ENCODE assay signal across 1 cellular context in genomic region chr19:58002384-58003152, GRCh38.
TF ChIP-seq lines count a peak whose summit lies in the region.

TSS of gene ZNF606 (minus strand) at chr19:58002820. CDS start at chr19:58001319, 1,501 bp downstream.

TF ChIP-seq in HepG2, 621 proteins besides CTCF, POLR2A, EP300 and RAD21 (continued from another document and continues in another):
- no peak for TF ChIP-seq AHDC1 (CRISPR knock-in tag; IDR thresholded peaks at IDR 0.05; ENCODE audit: borderline replicate concordance)
- no peak for TF ChIP-seq CENPX (CRISPR knock-in tag; IDR thresholded peaks at IDR 0.05)
- TF ChIP-seq PHF20 (CRISPR knock-in tag; IDR thresholded peaks at IDR 0.05), result peak; percentile 86
- no peak for TF ChIP-seq MAFG (CRISPR knock-in tag; IDR thresholded peaks at IDR 0.05)
- no peak for TF ChIP-seq FOXJ3 (CRISPR knock-in tag; IDR thresholded peaks at IDR 0.05; ENCODE audit: borderline replicate concordance)
- TF ChIP-seq ZNF33A (CRISPR knock-in tag; IDR thresholded peaks at IDR 0.05; ENCODE audit: borderline replicate concordance), result no peak
- peak; percentile 99 for TF ChIP-seq ZFX (CRISPR knock-in tag; IDR thresholded peaks at IDR 0.05; ENCODE audit: low read depth)
- TF ChIP-seq UBTF (CRISPR knock-in tag; IDR thresholded peaks at IDR 0.05), result peak; percentile 94
- TF ChIP-seq ZSCAN29 (CRISPR knock-in tag; conservative IDR thresholded peaks at IDR 0.05), result no peak
- TF ChIP-seq SMYD3 (CRISPR knock-in tag; IDR thresholded peaks at IDR 0.05), result peak; percentile 76
- TF ChIP-seq KLF6 (CRISPR knock-in tag; IDR thresholded peaks at IDR 0.05), result peak; percentile 78; the same call in 1 of the 2 replicates
- TF ChIP-seq KDM4B (CRISPR knock-in tag; IDR thresholded peaks at IDR 0.05), result no peak
- no peak; the same call in 1 of the 2 replicates for TF ChIP-seq ELK4 (CRISPR knock-in tag; IDR thresholded peaks at IDR 0.05; ENCODE audit: borderline replicate concordance)
- no peak for TF ChIP-seq SKIL (CRISPR knock-in tag; IDR thresholded peaks at IDR 0.05; ENCODE audit: borderline replicate concordance)
- TF ChIP-seq SRSF1 (optimal IDR thresholded peaks at IDR 0.05; ENCODE audit: low read depth, low read length), result no peak
- TF ChIP-seq RBAK (CRISPR knock-in tag; IDR thresholded peaks at IDR 0.05), result no peak
- peak; percentile 84 for TF ChIP-seq RCOR2 (CRISPR knock-in tag; IDR thresholded peaks at IDR 0.05)
- no peak for TF ChIP-seq HNF1A (IDR thresholded peaks at IDR 0.05; ENCODE audit: low read depth)
- no peak; the same call in 1 of the 2 replicates for TF ChIP-seq HNF1A (CRISPR knock-in tag; IDR thresholded peaks at IDR 0.05; ENCODE audit: borderline replicate concordance)
- TF ChIP-seq TIGD3 (CRISPR knock-in tag; IDR thresholded peaks at IDR 0.05; ENCODE audit: borderline replicate concordance), result 0 out of 2 replicates have a peak, but pooled peaks have one; percentile 70
- TF ChIP-seq ZNF556 (CRISPR knock-in tag; IDR thresholded peaks at IDR 0.05; ENCODE audit: borderline replicate concordance), result peak; percentile 78; the same call in 1 of the 2 replicates
- no peak for TF ChIP-seq TCF7L2 (IDR thresholded peaks at IDR 0.05; ENCODE audit: low read depth, low read length)
- no peak for TF ChIP-seq ZNF530 (CRISPR knock-in tag; IDR thresholded peaks at IDR 0.05; ENCODE audit: low read depth)
- no peak for TF ChIP-seq ZBTB3 (CRISPR knock-in tag; IDR thresholded peaks at IDR 0.05; ENCODE audit: borderline replicate concordance, low read depth)
- TF ChIP-seq ZNF3 (CRISPR knock-in tag; IDR thresholded peaks at IDR 0.05), result peak; percentile 15; the same call in 1 of the 2 replicates
- TF ChIP-seq ATF5 (CRISPR knock-in tag; IDR thresholded peaks at IDR 0.05; ENCODE audit: low read depth), result no peak
- no peak for TF ChIP-seq SOX13 (IDR thresholded peaks at IDR 0.05)
- no peak for TF ChIP-seq SOX13 (CRISPR knock-in tag; conservative IDR thresholded peaks at IDR 0.05 in 1 of 2, IDR thresholded peaks at IDR 0.05 in 1 of 2)
- TF ChIP-seq SRY (CRISPR knock-in tag; IDR thresholded peaks at IDR 0.05), result peak; percentile 43; the same call in 1 of the 2 replicates
- TF ChIP-seq TRIM24 (CRISPR knock-in tag; IDR thresholded peaks at IDR 0.05), result no peak
- TF ChIP-seq EED (CRISPR knock-in tag; IDR thresholded peaks at IDR 0.05), result peak; percentile 95
- no peak for TF ChIP-seq NR3C1 (CRISPR knock-in tag; IDR thresholded peaks at IDR 0.05)
- TF ChIP-seq YY1 (IDR thresholded peaks at IDR 0.05; ENCODE audit: insufficient read depth, insufficient replicate concordance, low read depth, low read length), result peak; percentile 98
- TF ChIP-seq ZFP36L1 (CRISPR knock-in tag; IDR thresholded peaks at IDR 0.05), result no peak; the same call in 1 of the 2 replicates
- no peak for TF ChIP-seq ZNF24 (IDR thresholded peaks at IDR 0.05)
- TF ChIP-seq ZBTB34 (CRISPR knock-in tag; IDR thresholded peaks at IDR 0.05), result no peak; the same call in 1 of the 2 replicates
- TF ChIP-seq FLYWCH1 (CRISPR knock-in tag; IDR thresholded peaks at IDR 0.05), result no peak
- TF ChIP-seq DMAP1 (CRISPR knock-in tag; IDR thresholded peaks at IDR 0.05), result peak; percentile 80
